14 cellular contexts compared by ENCODE assay signal in genomic region chr4:108035691-108036090, GRCh38. TPM values are rescaled to one million over a fixed set of nuclear protein-coding genes. Genes with fewer than 3 reads are reported as not detected.
DNase-seq lines count a peak whose midpoint lies in the region; ATAC-seq and TF ChIP-seq lines count a peak whose summit lies in the region.
"Had no signal": no experiment of that assay in that cellular context is flagged by ENCODE, and none has a peak within 500 bp of the region (broad histone marks: within the 10 kb centered on the region; RNA-seq: fewer than 3 reads in every experiment).

No MANE protein-coding gene starts in this region.

- peaks cover 43% of the 10 kb centered on the region for H3K36me3 ChIP-seq in DND-41 (ENCODE audit: insufficient read depth, low read length)
- H3K36me3 ChIP-seq in SJCRH30: peaks cover 2% of the 10 kb centered on the region; the same call in 1 of the 2 replicates
- H3K36me3 ChIP-seq in lower lobe of right lung: peaks cover 37% of the 10 kb centered on the region
- H3K36me3 ChIP-seq: brain microvascular endothelial cell, MG63 had no signal

- no peaks in the 10 kb centered on the region for H4K20me1 ChIP-seq in DND-41 (ENCODE audit: insufficient read depth, low read length)

- H2AFZ ChIP-seq in DND-41 (ENCODE audit: low read depth, low read length): no peak overlapping the region

- POLR2A ChIA-PET in activated naive CD8-positive, alpha-beta T cell treated with anti-CD3 and anti-CD28 coated beads, Interleukin-2, amount 10 ng/mL, durations not matched to agents 7 days and 5 days (lab: Charles Lee): interaction anchor here (0.5 to 1.9 kb wide), 20 partner anchors 8 to 577 kb away, joined by 3 to 13 read pairs (median 4); partner anchors contain the start of genes HADH and LEF1

- H3K4me1 Mint-ChIP-seq in activated naive CD8-positive, alpha-beta T cell treated with anti-CD3 and anti-CD28 coated beads, Interleukin-2, amount 10 ng/mL, durations not matched to agents 7 days and 5 days: peaks cover 52% of the 10 kb centered on the region

- H3K27me3 ChIP-seq in DND-41 (ENCODE audit: insufficient read depth, low read length, poor library complexity) (no peaks in the 10 kb centered on the region), SJCRH30 (no peaks in the 10 kb centered on the region), lower lobe of right lung (ENCODE audit: low read depth) (no peaks in the 10 kb centered on the region)
- H3K27me3 ChIP-seq: brain microvascular endothelial cell, MG63, sigmoid colon had no signal

- DNase-seq in DND-41: peak; percentile 44
- no peak for DNase-seq in activated naive CD8-positive, alpha-beta T cell treated with anti-CD3 and anti-CD28 coated beads, Interleukin-2, amount 10 ng/mL, durations not matched to agents 7 days and 5 days
- DNase-seq in SHP77 (lab: John Stamatoyannopoulos, UW): no peak
- DNase-seq in SJCRH30: no peak
- DNase-seq in lower lobe of right lung: no peak
- DNase-seq: brain microvascular endothelial cell, H7, MG63, NCI-H446 treated with DMSO at 0.1 percent for 48 hours, RPMI8226, sigmoid colon had no signal

- ATAC-seq in DND-41 (ENCODE audit: insufficient read depth, low read depth): peak; percentile 18; the same call in 1 of the 3 replicates
- ATAC-seq in GM19043 (IDR thresholded peaks at IDR 0.05; ENCODE audit: low read depth, unreplicated experiment): peak; percentile 35
- ATAC-seq in HG03159 (IDR thresholded peaks at IDR 0.05; ENCODE audit: unreplicated experiment): peak; percentile 38
- ATAC-seq in activated naive CD8-positive, alpha-beta T cell treated with anti-CD3 and anti-CD28 coated beads, Interleukin-2, amount 10 ng/mL, durations not matched to agents 7 days and 5 days (ENCODE audit: low read depth): no peak
- ATAC-seq in HG02938 (IDR thresholded peaks at IDR 0.05; ENCODE audit: unreplicated experiment): no peak
- no peak for ATAC-seq in lower lobe of right lung

- TF ChIP-seq CTCF in DND-41 (IDR thresholded peaks at IDR 0.05; ENCODE audit: borderline replicate concordance, extremely low read depth, low read length, poor library complexity, severe bottlenecking) (no peak), lower lobe of right lung (IDR thresholded peaks at IDR 0.05) (no peak)

- H3K27me3 Mint-ChIP-seq in activated naive CD8-positive, alpha-beta T cell treated with anti-CD3 and anti-CD28 coated beads, Interleukin-2, amount 10 ng/mL, durations not matched to agents 7 days and 5 days: no peaks in the 10 kb centered on the region

- H3K4me3 ChIP-seq in DND-41 (ENCODE audit: low read depth in 1 of 2, low read length in 2 of 2): no peak overlapping the region
- no peak overlapping the region for H3K4me3 ChIP-seq in SJCRH30
- no peak overlapping the region for H3K4me3 ChIP-seq in lower lobe of right lung
- H3K4me3 ChIP-seq: MG63, sigmoid colon had no signal

- peaks cover 21% of the 10 kb centered on the region for H3K4me1 ChIP-seq in DND-41 (ENCODE audit: insufficient read depth, low read length)
- H3K4me1 ChIP-seq in SJCRH30: no peaks in the 10 kb centered on the region
- H3K4me1 ChIP-seq in lower lobe of right lung: no peaks in the 10 kb centered on the region
- H3K4me1 ChIP-seq: sigmoid colon had no signal

- H3K9me3 ChIP-seq in DND-41 (ENCODE audit: insufficient read depth, low read length, severe bottlenecking) (no peaks in the 10 kb centered on the region), SJCRH30 (replicated peaks) (no peaks in the 10 kb centered on the region; the same call in 1 of the 2 replicates), lower lobe of right lung (no peaks in the 10 kb centered on the region)
- H3K9me3 ChIP-seq: MG63, sigmoid colon had no signal

- peak overlapping the region; percentile 92 for H3K27ac Mint-ChIP-seq in activated naive CD8-positive, alpha-beta T cell treated with anti-CD3 and anti-CD28 coated beads, Interleukin-2, amount 10 ng/mL, durations not matched to agents 7 days and 5 days

- H3K9ac ChIP-seq in DND-41 (ENCODE audit: low read depth, low read length): 0 out of 2 replicates have a peak overlapping the region, but pooled peaks have one; percentile 8

- intact Hi-C loops in lower lobe of right lung (cut with DNase I): no loop called here

- no peaks in the 10 kb centered on the region for H3K9me3 Mint-ChIP-seq in activated naive CD8-positive, alpha-beta T cell treated with anti-CD3 and anti-CD28 coated beads, Interleukin-2, amount 10 ng/mL, durations not matched to agents 7 days and 5 days

- H3K4me3 Mint-ChIP-seq in activated naive CD8-positive, alpha-beta T cell treated with anti-CD3 and anti-CD28 coated beads, Interleukin-2, amount 10 ng/mL, durations not matched to agents 7 days and 5 days: peak overlapping the region; percentile 80

- H3K4me2 ChIP-seq in DND-41 (ENCODE audit: insufficient read depth, low read length): 0 out of 2 replicates have a peak overlapping the region, but pooled peaks have one; percentile 2

- no peaks in the 10 kb centered on the region for H3K79me2 ChIP-seq in DND-41 (ENCODE audit: insufficient read depth, low read length)

- peaks cover 26% of the 10 kb centered on the region for H3K36me3 Mint-ChIP-seq in activated naive CD8-positive, alpha-beta T cell treated with anti-CD3 and anti-CD28 coated beads, Interleukin-2, amount 10 ng/mL, durations not matched to agents 7 days and 5 days

- H3K27ac ChIP-seq in DND-41 (ENCODE audit: low read length) (peak overlapping the region; percentile 60), SJCRH30 (no peak overlapping the region), lower lobe of right lung (no peak overlapping the region)
- H3K27ac ChIP-seq: brain microvascular endothelial cell, sigmoid colon had no signal

RNA-seq across cellular contexts. Expression of gene HADH, which starts 46.0 kb away (rescaled TPM):
- 10 to 100 TPM; 45.3 to 46.6 TPM for total RNA-seq in activated naive CD8-positive, alpha-beta T cell treated with anti-CD3 and anti-CD28 coated beads, Interleukin-2, amount 10 ng/mL, durations not matched to agents 7 days and 5 days
- total RNA-seq in SJCRH30 (2014; rRNA removed; shearing (Covaris generic)): 35.3 and 37.8 TPM in 2 replicates
- total RNA-seq in lower lobe of right lung: 48.2 TPM

Comparison
In these comparisons a context has a peak if more than half of its experiments do, and no peak if none do; other contexts are left out.
1. ATAC-seq: peak in DND-41 (single experiment), GM19043 (single experiment) and HG03159 (single experiment); none in activated naive CD8-positive, alpha-beta T cell treated with anti-CD3 and anti-CD28 coated beads, Interleukin-2, amount 10 ng/mL, durations not matched to agents 7 days and 5 days (single experiment), HG02938 (single experiment) and lower lobe of right lung (0 of 2).